Comparison of ENCODE assay signal across 8 cellular contexts in genomic region chr5:65102501-65102825, GRCh38.
DNase-seq lines count a peak whose midpoint lies in the region; ATAC-seq and TF ChIP-seq lines count a peak whose summit lies in the region.

No MANE protein-coding gene starts in this region.

- peaks cover 7% of the 10 kb centered on the region for H3K4me1 ChIP-seq in DOHH2 (ENCODE audit: control insufficient read depth, low read length)
- peaks cover 0 to 4% of the 10 kb centered on the region in 2 donors for H3K4me1 ChIP-seq in adrenal gland (replicated peaks in 1 of 2)
- peaks cover 0 to 15% of the 10 kb centered on the region in 2 donors for H3K4me1 ChIP-seq in left lung
- H3K4me1 ChIP-seq in upper lobe of right lung = peaks cover 4% of the 10 kb centered on the region

- DNase-seq in adrenal gland (peak in 1 of 7 donors; percentile 9), left lung (no peak), upper lobe of right lung (no peak), HK-2 (ENCODE audit: unreplicated experiment) (no peak), DMS 273 (lab: John Stamatoyannopoulos, UW; ENCODE audit: unreplicated experiment) (no peak), cortex of kidney (lab: John Stamatoyannopoulos, UW) (no peak)

- H3K36me3 ChIP-seq in DOHH2 (ENCODE audit: control insufficient read depth, low read length) (no peaks in the 10 kb centered on the region), adrenal gland (replicated peaks in 1 of 2) (no peaks in the 10 kb centered on the region), left lung (no peaks in the 10 kb centered on the region), upper lobe of right lung (no peaks in the 10 kb centered on the region)

- H3K27me3 ChIP-seq in DOHH2 (ENCODE audit: control insufficient read depth, low read length) = peaks cover 31% of the 10 kb centered on the region
- no peaks in the 10 kb centered on the region for H3K27me3 ChIP-seq in adrenal gland
- no peaks in the 10 kb centered on the region for H3K27me3 ChIP-seq in left lung
- H3K27me3 ChIP-seq in upper lobe of right lung = no peaks in the 10 kb centered on the region

- no peak overlapping the region for H3K27ac ChIP-seq in DOHH2 (ENCODE audit: low read depth, low read length)
- H3K27ac ChIP-seq in adrenal gland = peak overlapping the region in 3 of 5 donors; percentile 77 to 89 (median 79)
- H3K27ac ChIP-seq in left lung = peak overlapping the region; percentile 82 to 85
- H3K27ac ChIP-seq in upper lobe of right lung = peak overlapping the region; percentile 87

- H3F3A ChIP-seq in DOHH2 (ENCODE audit: control insufficient read depth, insufficient read depth) = no peaks in the 10 kb centered on the region

- TF ChIP-seq CTCF in DOHH2 (IDR thresholded peaks at IDR 0.05; ENCODE audit: low read depth, low read length, poor library complexity, severe bottlenecking) = no peak
- no peak for TF ChIP-seq CTCF in adrenal gland (IDR thresholded peaks at IDR 0.05)
- TF ChIP-seq CTCF in left lung (IDR thresholded peaks at IDR 0.05) = no peak
- no peak for TF ChIP-seq CTCF in upper lobe of right lung (IDR thresholded peaks at IDR 0.05)

- no peaks in the 10 kb centered on the region for H3K9me3 ChIP-seq in DOHH2 (ENCODE audit: control insufficient read depth, insufficient read depth, low read length)
- no peaks in the 10 kb centered on the region for H3K9me3 ChIP-seq in adrenal gland (replicated peaks in 1 of 3)
- no peaks in the 10 kb centered on the region for H3K9me3 ChIP-seq in left lung
- H3K9me3 ChIP-seq in upper lobe of right lung = no peaks in the 10 kb centered on the region

- peak overlapping the region; percentile 72 for H3K4me3 ChIP-seq in DOHH2 (ENCODE audit: low read length)
- peak overlapping the region in 2 of 4 donors; percentile 49 to 84 for H3K4me3 ChIP-seq in adrenal gland
- H3K4me3 ChIP-seq in left lung = peak overlapping the region; percentile 52 to 53
- peak overlapping the region; percentile 68 for H3K4me3 ChIP-seq in upper lobe of right lung

- intact Hi-C loops in adrenal gland (cut with DNase I) = loop anchor here in 1 of 2 donors (10.0 kb wide), 1 partner anchor 382 kb away; the partner anchor contains the start of gene ADAMTS6
- intact Hi-C loops in left lung (cut with DNase I) = no loop called here
- intact Hi-C loops in upper lobe of right lung (cut with DNase I) = no loop called here

- 37 to 55% (median 40%) methylated on average over 7 of the region's 7 CpGs for WGBS in adrenal gland, 4 donors

- H3K9me2 ChIP-seq in DOHH2 (replicated peaks; ENCODE audit: control insufficient read depth, low read length) = no peaks in the 10 kb centered on the region

- ATAC-seq in HG02763 (IDR thresholded peaks at IDR 0.05; ENCODE audit: unreplicated experiment) (peak; percentile 7), left lung (peak; percentile 6), upper lobe of right lung (no peak)

- peak overlapping the region; percentile 74 for H3K4me2 ChIP-seq in DOHH2 (ENCODE audit: low read length)

- H3K79me2 ChIP-seq in DOHH2 (ENCODE audit: control insufficient read depth, low read length) = no peaks in the 10 kb centered on the region

- TF ChIP-seq POLR2A in adrenal gland (IDR thresholded peaks at IDR 0.05) = no peak

- H4K20me1 ChIP-seq in DOHH2 (ENCODE audit: control insufficient read depth, insufficient read depth, low read depth, low read length) = no peaks in the 10 kb centered on the region
